1 cellular context compared by ENCODE assay signal in the genomic region with DNA sequence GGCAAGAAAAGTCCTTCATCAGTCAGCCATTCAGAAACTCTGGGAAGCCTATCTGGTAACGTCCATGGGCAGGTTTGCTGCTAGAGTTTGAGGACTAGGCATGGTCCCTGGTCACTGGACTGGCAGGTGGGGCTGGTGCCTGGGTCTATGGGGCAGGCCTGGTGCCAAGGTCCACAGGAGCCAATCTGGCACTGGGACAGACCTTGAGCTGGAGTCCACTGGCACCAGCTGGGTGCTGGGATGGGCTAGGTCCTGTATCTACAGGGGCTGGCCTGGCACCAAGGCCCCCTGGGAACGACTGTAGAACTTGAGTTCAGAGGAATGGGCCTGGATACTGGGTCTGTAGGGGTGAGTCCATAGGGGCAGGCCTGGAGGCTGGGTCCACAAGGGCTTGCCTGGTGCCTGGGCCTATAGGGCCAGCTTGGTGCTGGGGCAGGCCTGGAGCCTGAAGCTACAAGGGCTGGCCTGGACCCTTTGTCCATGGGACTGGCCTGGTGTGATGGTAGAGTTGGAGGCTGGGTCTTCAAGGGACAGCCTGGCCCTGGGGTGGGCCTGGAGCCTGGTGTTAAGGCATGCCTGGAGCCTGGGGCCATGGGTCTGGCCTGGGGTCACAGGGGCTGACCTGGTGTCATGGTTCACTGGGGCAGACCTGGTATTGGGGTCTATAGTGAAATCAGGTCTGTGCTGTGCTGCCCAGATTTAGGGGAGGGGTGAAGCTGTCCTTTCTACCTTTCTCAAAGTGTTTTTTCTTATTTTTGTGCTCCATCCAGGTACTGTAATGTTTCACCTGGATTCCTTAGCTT.
TF ChIP-seq lines count a peak whose summit lies in the region.

No MANE protein-coding gene starts in this region.

TF ChIP-seq in HepG2, 621 proteins besides CTCF, POLR2A, EP300 and RAD21 (continued from another document and continues in another):
- TF ChIP-seq, protein P1, sequence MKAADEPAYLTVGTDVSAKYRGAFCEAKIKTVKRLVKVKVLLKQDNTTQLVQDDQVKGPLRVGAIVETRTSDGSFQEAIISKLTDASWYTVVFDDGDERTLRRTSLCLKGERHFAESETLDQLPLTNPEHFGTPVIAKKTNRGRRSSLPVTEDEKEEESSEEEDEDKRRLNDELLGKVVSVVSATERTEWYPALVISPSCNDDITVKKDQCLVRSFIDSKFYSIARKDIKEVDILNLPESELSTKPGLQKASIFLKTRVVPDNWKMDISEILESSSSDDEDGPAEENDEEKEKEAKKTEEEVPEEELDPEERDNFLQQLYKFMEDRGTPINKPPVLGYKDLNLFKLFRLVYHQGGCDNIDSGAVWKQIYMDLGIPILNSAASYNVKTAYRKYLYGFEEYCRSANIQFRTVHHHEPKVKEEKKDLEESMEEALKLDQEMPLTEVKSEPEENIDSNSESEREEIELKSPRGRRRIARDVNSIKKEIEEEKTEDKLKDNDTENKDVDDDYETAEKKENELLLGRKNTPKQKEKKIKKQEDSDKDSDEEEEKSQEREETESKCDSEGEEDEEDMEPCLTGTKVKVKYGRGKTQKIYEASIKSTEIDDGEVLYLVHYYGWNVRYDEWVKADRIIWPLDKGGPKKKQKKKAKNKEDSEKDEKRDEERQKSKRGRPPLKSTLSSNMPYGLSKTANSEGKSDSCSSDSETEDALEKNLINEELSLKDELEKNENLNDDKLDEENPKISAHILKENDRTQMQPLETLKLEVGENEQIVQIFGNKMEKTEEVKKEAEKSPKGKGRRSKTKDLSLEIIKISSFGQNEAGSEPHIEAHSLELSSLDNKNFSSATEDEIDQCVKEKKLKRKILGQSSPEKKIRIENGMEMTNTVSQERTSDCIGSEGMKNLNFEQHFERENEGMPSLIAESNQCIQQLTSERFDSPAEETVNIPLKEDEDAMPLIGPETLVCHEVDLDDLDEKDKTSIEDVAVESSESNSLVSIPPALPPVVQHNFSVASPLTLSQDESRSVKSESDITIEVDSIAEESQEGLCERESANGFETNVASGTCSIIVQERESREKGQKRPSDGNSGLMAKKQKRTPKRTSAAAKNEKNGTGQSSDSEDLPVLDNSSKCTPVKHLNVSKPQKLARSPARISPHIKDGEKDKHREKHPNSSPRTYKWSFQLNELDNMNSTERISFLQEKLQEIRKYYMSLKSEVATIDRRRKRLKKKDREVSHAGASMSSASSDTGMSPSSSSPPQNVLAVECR (CRISPR knock-in tag; IDR thresholded peaks at IDR 0.05; ENCODE audit: borderline replicate concordance): no peak
- no peak for TF ChIP-seq HOXA3 (CRISPR knock-in tag; IDR thresholded peaks at IDR 0.05)
- no peak for TF ChIP-seq ZNF17 (CRISPR knock-in tag; IDR thresholded peaks at IDR 0.05)
- TF ChIP-seq, protein P2, sequence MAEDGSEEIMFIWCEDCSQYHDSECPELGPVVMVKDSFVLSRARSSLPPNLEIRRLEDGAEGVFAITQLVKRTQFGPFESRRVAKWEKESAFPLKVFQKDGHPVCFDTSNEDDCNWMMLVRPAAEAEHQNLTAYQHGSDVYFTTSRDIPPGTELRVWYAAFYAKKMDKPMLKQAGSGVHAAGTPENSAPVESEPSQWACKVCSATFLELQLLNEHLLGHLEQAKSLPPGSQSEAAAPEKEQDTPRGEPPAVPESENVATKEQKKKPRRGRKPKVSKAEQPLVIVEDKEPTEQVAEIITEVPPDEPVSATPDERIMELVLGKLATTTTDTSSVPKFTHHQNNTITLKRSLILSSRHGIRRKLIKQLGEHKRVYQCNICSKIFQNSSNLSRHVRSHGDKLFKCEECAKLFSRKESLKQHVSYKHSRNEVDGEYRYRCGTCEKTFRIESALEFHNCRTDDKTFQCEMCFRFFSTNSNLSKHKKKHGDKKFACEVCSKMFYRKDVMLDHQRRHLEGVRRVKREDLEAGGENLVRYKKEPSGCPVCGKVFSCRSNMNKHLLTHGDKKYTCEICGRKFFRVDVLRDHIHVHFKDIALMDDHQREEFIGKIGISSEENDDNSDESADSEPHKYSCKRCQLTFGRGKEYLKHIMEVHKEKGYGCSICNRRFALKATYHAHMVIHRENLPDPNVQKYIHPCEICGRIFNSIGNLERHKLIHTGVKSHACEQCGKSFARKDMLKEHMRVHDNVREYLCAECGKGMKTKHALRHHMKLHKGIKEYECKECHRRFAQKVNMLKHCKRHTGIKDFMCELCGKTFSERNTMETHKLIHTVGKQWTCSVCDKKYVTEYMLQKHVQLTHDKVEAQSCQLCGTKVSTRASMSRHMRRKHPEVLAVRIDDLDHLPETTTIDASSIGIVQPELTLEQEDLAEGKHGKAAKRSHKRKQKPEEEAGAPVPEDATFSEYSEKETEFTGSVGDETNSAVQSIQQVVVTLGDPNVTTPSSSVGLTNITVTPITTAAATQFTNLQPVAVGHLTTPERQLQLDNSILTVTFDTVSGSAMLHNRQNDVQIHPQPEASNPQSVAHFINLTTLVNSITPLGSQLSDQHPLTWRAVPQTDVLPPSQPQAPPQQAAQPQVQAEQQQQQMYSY (CRISPR knock-in tag; IDR thresholded peaks at IDR 0.05): no peak
- TF ChIP-seq ZNF256 (CRISPR knock-in tag; conservative IDR thresholded peaks at IDR 0.05): no peak
- TF ChIP-seq MED1 (CRISPR knock-in tag; IDR thresholded peaks at IDR 0.05): no peak
- 0 out of 2 replicates have a peak, but pooled peaks have one; percentile 44 for TF ChIP-seq ZFP62 (CRISPR knock-in tag; IDR thresholded peaks at IDR 0.05)
- no peak for TF ChIP-seq ZNF18 (CRISPR knock-in tag; IDR thresholded peaks at IDR 0.05; ENCODE audit: insufficient replicate concordance)
- TF ChIP-seq ZNF772 (CRISPR knock-in tag; IDR thresholded peaks at IDR 0.05): peak; percentile 54; the same call in 1 of the 2 replicates
- TF ChIP-seq, protein P3, sequence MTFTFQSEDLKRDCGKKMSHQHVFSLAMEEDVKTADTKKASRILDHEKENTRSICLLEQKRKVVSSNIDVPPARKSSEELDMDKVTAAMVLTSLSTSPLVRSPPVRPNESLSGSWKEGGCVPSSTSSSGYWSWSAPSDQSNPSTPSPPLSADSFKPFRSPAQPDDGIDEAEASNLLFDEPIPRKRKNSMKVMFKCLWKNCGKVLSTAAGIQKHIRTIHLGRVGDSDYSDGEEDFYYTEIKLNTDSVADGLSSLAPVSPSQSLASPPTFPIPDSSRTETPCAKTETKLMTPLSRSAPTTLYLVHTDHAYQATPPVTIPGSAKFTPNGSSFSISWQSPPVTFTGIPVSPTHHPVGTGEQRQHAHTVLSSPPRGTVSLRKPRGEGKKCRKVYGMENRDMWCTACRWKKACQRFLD (CRISPR knock-in tag; IDR thresholded peaks at IDR 0.05; ENCODE audit: borderline replicate concordance): no peak
- TF ChIP-seq PRMT3 (CRISPR knock-in tag; IDR thresholded peaks at IDR 0.05; ENCODE audit: borderline replicate concordance, low read depth): 0 out of 2 replicates have a peak, but pooled peaks have one; percentile 7
- TF ChIP-seq ZNF672 (CRISPR knock-in tag; IDR thresholded peaks at IDR 0.05): no peak
- TF ChIP-seq ZNF333 (CRISPR knock-in tag; IDR thresholded peaks at IDR 0.05; ENCODE audit: borderline replicate concordance): no peak
- 0 out of 2 replicates have a peak, but pooled peaks have one; percentile 49 for TF ChIP-seq ZNF274 (CRISPR knock-in tag; IDR thresholded peaks at IDR 0.05)
- no peak for TF ChIP-seq ZNF674 (CRISPR knock-in tag; IDR thresholded peaks at IDR 0.05; ENCODE audit: low read depth)
- TF ChIP-seq, protein P4, sequence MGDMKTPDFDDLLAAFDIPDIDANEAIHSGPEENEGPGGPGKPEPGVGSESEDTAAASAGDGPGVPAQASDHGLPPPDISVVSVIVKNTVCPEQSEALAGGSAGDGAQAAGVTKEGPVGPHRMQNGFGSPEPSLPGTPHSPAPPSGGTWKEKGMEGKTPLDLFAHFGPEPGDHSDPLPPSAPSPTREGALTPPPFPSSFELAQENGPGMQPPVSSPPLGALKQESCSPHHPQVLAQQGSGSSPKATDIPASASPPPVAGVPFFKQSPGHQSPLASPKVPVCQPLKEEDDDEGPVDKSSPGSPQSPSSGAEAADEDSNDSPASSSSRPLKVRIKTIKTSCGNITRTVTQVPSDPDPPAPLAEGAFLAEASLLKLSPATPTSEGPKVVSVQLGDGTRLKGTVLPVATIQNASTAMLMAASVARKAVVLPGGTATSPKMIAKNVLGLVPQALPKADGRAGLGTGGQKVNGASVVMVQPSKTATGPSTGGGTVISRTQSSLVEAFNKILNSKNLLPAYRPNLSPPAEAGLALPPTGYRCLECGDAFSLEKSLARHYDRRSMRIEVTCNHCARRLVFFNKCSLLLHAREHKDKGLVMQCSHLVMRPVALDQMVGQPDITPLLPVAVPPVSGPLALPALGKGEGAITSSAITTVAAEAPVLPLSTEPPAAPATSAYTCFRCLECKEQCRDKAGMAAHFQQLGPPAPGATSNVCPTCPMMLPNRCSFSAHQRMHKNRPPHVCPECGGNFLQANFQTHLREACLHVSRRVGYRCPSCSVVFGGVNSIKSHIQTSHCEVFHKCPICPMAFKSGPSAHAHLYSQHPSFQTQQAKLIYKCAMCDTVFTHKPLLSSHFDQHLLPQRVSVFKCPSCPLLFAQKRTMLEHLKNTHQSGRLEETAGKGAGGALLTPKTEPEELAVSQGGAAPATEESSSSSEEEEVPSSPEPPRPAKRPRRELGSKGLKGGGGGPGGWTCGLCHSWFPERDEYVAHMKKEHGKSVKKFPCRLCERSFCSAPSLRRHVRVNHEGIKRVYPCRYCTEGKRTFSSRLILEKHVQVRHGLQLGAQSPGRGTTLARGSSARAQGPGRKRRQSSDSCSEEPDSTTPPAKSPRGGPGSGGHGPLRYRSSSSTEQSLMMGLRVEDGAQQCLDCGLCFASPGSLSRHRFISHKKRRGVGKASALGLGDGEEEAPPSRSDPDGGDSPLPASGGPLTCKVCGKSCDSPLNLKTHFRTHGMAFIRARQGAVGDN (CRISPR knock-in tag; IDR thresholded peaks at IDR 0.05): peak; percentile 79
- 0 out of 2 replicates have a peak, but pooled peaks have one; percentile 43 for TF ChIP-seq ZNF891 (CRISPR knock-in tag; IDR thresholded peaks at IDR 0.05)
- TF ChIP-seq ZNF276 (CRISPR knock-in tag; IDR thresholded peaks at IDR 0.05; ENCODE audit: low read depth): no peak
- TF ChIP-seq ZGPAT (CRISPR knock-in tag; IDR thresholded peaks at IDR 0.05): no peak
- peak; percentile 60 for TF ChIP-seq AGO2 (optimal IDR thresholded peaks at IDR 0.05; ENCODE audit: low read depth, low read length)
- no peak for TF ChIP-seq YEATS2 (CRISPR knock-in tag; IDR thresholded peaks at IDR 0.05; ENCODE audit: borderline replicate concordance)
- no peak for TF ChIP-seq HOXD1 (CRISPR knock-in tag; IDR thresholded peaks at IDR 0.05)
- no peak for TF ChIP-seq DBP (CRISPR knock-in tag; IDR thresholded peaks at IDR 0.05; ENCODE audit: not compliant biosample characterization)
- TF ChIP-seq ZNF567 (CRISPR knock-in tag; IDR thresholded peaks at IDR 0.05; ENCODE audit: borderline replicate concordance): no peak
- TF ChIP-seq AHR (CRISPR knock-in tag; IDR thresholded peaks at IDR 0.05): peak; percentile 58; the same call in 1 of the 2 replicates
- TF ChIP-seq SAP130 (CRISPR knock-in tag; IDR thresholded peaks at IDR 0.05; ENCODE audit: low read depth): no peak
- no peak for TF ChIP-seq CREM (IDR thresholded peaks at IDR 0.05)
- TF ChIP-seq CREM (CRISPR knock-in tag; IDR thresholded peaks at IDR 0.05): no peak
- 0 out of 2 replicates have a peak, but pooled peaks have one; percentile 54 for TF ChIP-seq ZNF383 (CRISPR knock-in tag; IDR thresholded peaks at IDR 0.05; ENCODE audit: borderline replicate concordance)
- TF ChIP-seq ZMAT5 (CRISPR knock-in tag; IDR thresholded peaks at IDR 0.05; ENCODE audit: borderline replicate concordance, low read depth): no peak
- no peak for TF ChIP-seq ZNF816 (CRISPR knock-in tag; IDR thresholded peaks at IDR 0.05; ENCODE audit: borderline replicate concordance)
- no peak for TF ChIP-seq PCBP2 (optimal IDR thresholded peaks at IDR 0.05; ENCODE audit: low read depth, low read length, poor library complexity, severe bottlenecking)
- no peak for TF ChIP-seq ZNF460 (CRISPR knock-in tag; IDR thresholded peaks at IDR 0.05; ENCODE audit: borderline replicate concordance)
- TF ChIP-seq HMG20A (CRISPR knock-in tag; IDR thresholded peaks at IDR 0.05; ENCODE audit: borderline replicate concordance): no peak
- TF ChIP-seq JARID2 (CRISPR knock-in tag; IDR thresholded peaks at IDR 0.05; ENCODE audit: insufficient replicate concordance): no peak
- TF ChIP-seq SMAD1 (CRISPR knock-in tag; IDR thresholded peaks at IDR 0.05; ENCODE audit: borderline replicate concordance, low read depth): no peak
